20 cellular contexts compared by ENCODE assay signal in the genomic region with DNA sequence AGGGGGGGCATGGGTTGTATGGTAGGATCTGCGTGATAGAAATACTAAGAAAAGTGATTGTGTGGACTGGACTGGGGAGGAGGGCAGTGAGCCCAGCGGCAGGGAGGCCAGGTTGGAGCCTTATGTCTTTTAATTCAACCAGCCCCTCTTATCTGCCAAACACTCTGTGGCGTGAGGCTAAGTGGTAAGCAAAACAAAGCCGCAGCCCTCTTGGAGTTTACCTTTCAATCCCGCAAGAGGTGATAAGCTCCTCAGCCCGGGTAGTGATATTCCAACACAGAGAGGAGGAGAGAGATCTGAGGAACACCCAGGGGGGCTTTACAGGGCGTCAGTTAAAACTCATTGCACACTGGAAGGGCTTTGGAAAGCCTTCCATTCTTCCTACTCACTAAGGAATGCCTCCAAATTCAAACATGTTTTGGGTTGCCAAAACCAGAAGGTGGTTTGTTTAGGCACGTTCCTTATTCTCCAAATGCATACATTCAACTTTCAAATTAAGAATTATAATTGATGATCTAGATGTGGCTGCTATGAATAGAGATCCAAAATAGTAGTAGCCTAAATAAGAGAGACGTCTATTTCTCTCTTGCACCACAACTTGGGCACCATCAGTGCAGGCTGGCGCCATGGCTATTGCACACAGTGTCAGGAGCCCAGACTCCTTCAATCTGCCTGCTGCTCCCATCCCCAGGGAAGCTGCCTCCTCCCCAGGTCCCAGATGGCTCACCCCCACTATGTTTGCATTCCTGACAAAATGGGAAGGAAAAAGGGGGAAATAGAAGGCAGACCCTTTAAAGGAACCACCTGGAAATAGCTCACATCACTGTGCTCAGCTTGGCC.
A peak's percentile ranks its signal among the peaks of the same experiment; 100 is the strongest.
DNase-seq lines count a peak whose midpoint lies in the region; ATAC-seq and TF ChIP-seq lines count a peak whose summit lies in the region.
"Had no signal": no experiment of that assay in that cellular context is flagged by ENCODE, and none has a peak within 500 bp of the region (broad histone marks: within the 10 kb centered on the region; RNA-seq: fewer than 3 reads in every experiment).

No MANE protein-coding gene starts in this region.

- H3K4me1 ChIP-seq in endodermal cell (ENCODE audit: control insufficient read depth, insufficient read depth, low read length) (peaks cover 10% of the 10 kb centered on the region), neural progenitor cell (peaks cover 14% of the 10 kb centered on the region)

- no peak overlapping the region for H3K9ac ChIP-seq in endodermal cell (ENCODE audit: extremely low read depth, low read length, poor library complexity, severe bottlenecking)
- no peak overlapping the region for H3K9ac ChIP-seq in neural progenitor cell
- H3K9ac ChIP-seq: SK-N-SH had no signal

- TF ChIP-seq CTCF in endodermal cell (conservative IDR thresholded peaks at IDR 0.05): no peak
- no peak for TF ChIP-seq CTCF in neural progenitor cell (IDR thresholded peaks at IDR 0.05)

- H3K36me3 Mint-ChIP-seq in endodermal cell (ENCODE audit: low read depth) (no peaks in the 10 kb centered on the region), neural progenitor cell (no peaks in the 10 kb centered on the region)
- H3K36me3 Mint-ChIP-seq: CD8-positive, alpha-beta memory T cell had no signal

- H3K4me3 ChIP-seq in endodermal cell (ENCODE audit: low read length) (peak overlapping the region; percentile 18), neural progenitor cell (no peak overlapping the region)
- H3K4me3 ChIP-seq: GM23338 had no signal

- H3K27me3 ChIP-seq in endodermal cell (ENCODE audit: control insufficient read depth, insufficient read depth, low read length, poor library complexity, severe bottlenecking): no peaks in the 10 kb centered on the region
- no peaks in the 10 kb centered on the region for H3K27me3 ChIP-seq in neural progenitor cell

- H3K27me3 Mint-ChIP-seq in endodermal cell (ENCODE audit: insufficient read depth) (peaks cover 61% of the 10 kb centered on the region), neural progenitor cell (ENCODE audit: insufficient read depth, low read depth) (peaks cover 6% of the 10 kb centered on the region)

- peak overlapping the region; percentile 1 for H3K27ac Mint-ChIP-seq in endodermal cell
- H3K27ac Mint-ChIP-seq in neural progenitor cell: no peak overlapping the region
- H3K27ac Mint-ChIP-seq: CD8-positive, alpha-beta memory T cell; GM23338 had no signal

- H3K79me2 ChIP-seq in neural progenitor cell (ENCODE audit: low read depth): no peaks in the 10 kb centered on the region

- no peaks in the 10 kb centered on the region for H3F3A ChIP-seq in neural progenitor cell (ENCODE audit: low read depth)

- WGBS in endodermal cell (ENCODE audit: insufficient coverage in 1 of 2, insufficient read length in 1 of 2), 2 experiments: 53 to 62% methylated on average over 5 to 10 of the region's 10 CpGs

- H3K4me2 ChIP-seq in neural progenitor cell: no peak overlapping the region
- H3K4me2 ChIP-seq: GM23338, SK-N-SH had no signal

- H3K9me3 Mint-ChIP-seq in endodermal cell (no peaks in the 10 kb centered on the region), neural progenitor cell (no peaks in the 10 kb centered on the region)
- H3K9me3 Mint-ChIP-seq: GM23338 had no signal

- H4K20me1 ChIP-seq in neural progenitor cell (ENCODE audit: low read depth): no peaks in the 10 kb centered on the region

- H3K36me3 ChIP-seq in endodermal cell (ENCODE audit: control insufficient read depth, insufficient read depth, low read length): no peaks in the 10 kb centered on the region
- H3K36me3 ChIP-seq in neural progenitor cell: no peaks in the 10 kb centered on the region

- H3K4me1 Mint-ChIP-seq in endodermal cell (peaks cover 28% of the 10 kb centered on the region), neural progenitor cell (no peaks in the 10 kb centered on the region)
- H3K4me1 Mint-ChIP-seq: CD8-positive, alpha-beta memory T cell; GM23338 had no signal

- no peak for ATAC-seq in GM21381 (IDR thresholded peaks at IDR 0.05; ENCODE audit: unreplicated experiment)
- ATAC-seq: GM23338, HCT116 had no signal

- H2AFZ ChIP-seq in neural progenitor cell (replicated peaks): no peak overlapping the region
- H2AFZ ChIP-seq: GM23338 had no signal

- DNase-seq in CMK (ENCODE audit: low read depth) (peak; percentile 1), NCI-H69 (lab: John Stamatoyannopoulos, UW) (peak; percentile 27), endodermal cell (peak; percentile 78), neural progenitor cell (ENCODE audit: low spot score) (peak; percentile 22), NCI-H1092 (lab: John Stamatoyannopoulos, UW) (no peak)
- DNase-seq in activated CD4-positive, alpha-beta T cell treated with anti-CD3 and anti-CD28 coated beads for 48 hours: no peak
- DNase-seq: ACHN; C1 segment of cervical spinal cord; CD8-positive, alpha-beta memory T cell; DMS79 treated with DMSO at 0.1 percent for 48 hours; KBM-7; MV-4-11; NCI-H1930; NCI-H748 treated with DMSO at 0.1 percent for 48 hours; RPMI8226; SHP77 treated with DMSO at 0.1 percent for 48 hours; SK-N-SH had no signal

- H3K9me3 ChIP-seq in endodermal cell (ENCODE audit: control insufficient read depth, low read length): no peaks in the 10 kb centered on the region
- H3K9me3 ChIP-seq in neural progenitor cell (ENCODE audit: low read depth): no peaks in the 10 kb centered on the region
- H3K9me3 ChIP-seq: SK-N-SH had no signal

- H3K4me3 Mint-ChIP-seq in endodermal cell (peak overlapping the region; percentile 29), neural progenitor cell (no peak overlapping the region)
- H3K4me3 Mint-ChIP-seq: CD8-positive, alpha-beta memory T cell; GM23338 had no signal

- H3K27ac ChIP-seq in endodermal cell (ENCODE audit: low read depth, low read length): no peak overlapping the region
- no peak overlapping the region for H3K27ac ChIP-seq in neural progenitor cell

Comparison
In these comparisons a context has a peak if more than half of its experiments do, and no peak if none do; other contexts are left out.
1. DNase-seq: peak in CMK (single experiment), NCI-H69 (single experiment), endodermal cell (single experiment) and neural progenitor cell (single experiment); none in activated CD4-positive, alpha-beta T cell treated with anti-CD3 and anti-CD28 coated beads for 48 hours (single experiment) and NCI-H1092 (single experiment).